In genomic region chr7:142428094-142428493, GRCh38 we compare ENCODE assay signal across 16 cellular contexts.
A peak's percentile ranks its signal among the peaks of the same experiment; 100 is the strongest.
DNase-seq lines count a peak whose midpoint lies in the region; ATAC-seq lines count a peak whose summit lies in the region.
"Had no signal": no experiment of that assay in that cellular context is flagged by ENCODE, and none has a peak within 500 bp of the region (broad histone marks: within the 10 kb centered on the region; RNA-seq: fewer than 3 reads in every experiment).

No MANE protein-coding gene starts in this region.

- H3K27me3 Mint-ChIP-seq in activated T-cell treated with anti-CD3 and anti-CD28 coated beads, Interleukin-2, amount 50 U/mL, for 24 hours = peaks cover 3% of the 10 kb centered on the region
- no peaks in the 10 kb centered on the region for H3K27me3 Mint-ChIP-seq in activated naive CD8-positive, alpha-beta T cell
- no peaks in the 10 kb centered on the region for H3K27me3 Mint-ChIP-seq in activated naive CD8-positive, alpha-beta T cell treated with anti-CD3 and anti-CD28 coated beads for 36 hours
- H3K27me3 Mint-ChIP-seq in activated naive CD8-positive, alpha-beta T cell treated with anti-CD3 and anti-CD28 coated beads, Interleukin-2, amount 50 U/mL, for 24 hours = no peaks in the 10 kb centered on the region
- H3K27me3 Mint-ChIP-seq: CD4-positive, alpha-beta T cell had no signal

- no peaks in the 10 kb centered on the region for H3K9me3 Mint-ChIP-seq in activated T-cell treated with anti-CD3 and anti-CD28 coated beads, Interleukin-2, amount 50 U/mL, for 24 hours
- H3K9me3 Mint-ChIP-seq in activated naive CD8-positive, alpha-beta T cell (ENCODE audit: low read depth) = no peaks in the 10 kb centered on the region
- H3K9me3 Mint-ChIP-seq in activated naive CD8-positive, alpha-beta T cell treated with anti-CD3 and anti-CD28 coated beads for 36 hours = no peaks in the 10 kb centered on the region
- no peaks in the 10 kb centered on the region for H3K9me3 Mint-ChIP-seq in activated naive CD8-positive, alpha-beta T cell treated with anti-CD3 and anti-CD28 coated beads, Interleukin-2, amount 50 U/mL, for 24 hours
- H3K9me3 Mint-ChIP-seq: CD4-positive, alpha-beta T cell; CD8-positive, alpha-beta T cell had no signal

- peak; percentile 42 to 63 for ATAC-seq in activated CD4-positive, CD25-positive, alpha-beta regulatory T cell treated with anti-CD3 and anti-CD28 coated beads, Interleukin-2, amount 50 U/mL, for 24 hours
- peak; percentile 47 for ATAC-seq in activated naive CD8-positive, alpha-beta T cell treated with anti-CD3 and anti-CD28 coated beads, Interleukin-2, amount 50 U/mL, for 24 hours
- ATAC-seq: A549; CD8-positive, alpha-beta T cell had no signal

- H3K27ac Mint-ChIP-seq in activated T-cell treated with anti-CD3 and anti-CD28 coated beads, Interleukin-2, amount 50 U/mL, for 24 hours = peak overlapping the region; percentile 55
- peak overlapping the region; percentile 73 for H3K27ac Mint-ChIP-seq in activated naive CD8-positive, alpha-beta T cell
- H3K27ac Mint-ChIP-seq in activated naive CD8-positive, alpha-beta T cell treated with anti-CD3 and anti-CD28 coated beads for 36 hours = no peak overlapping the region
- H3K27ac Mint-ChIP-seq in activated naive CD8-positive, alpha-beta T cell treated with anti-CD3 and anti-CD28 coated beads, Interleukin-2, amount 50 U/mL, for 24 hours = no peak overlapping the region
- H3K27ac Mint-ChIP-seq: B cell; CD4-positive, alpha-beta T cell; CD8-positive, alpha-beta T cell had no signal

- no peaks in the 10 kb centered on the region for H3K36me3 Mint-ChIP-seq in activated T-cell treated with anti-CD3 and anti-CD28 coated beads, Interleukin-2, amount 50 U/mL, for 24 hours (ENCODE audit: low read depth)
- no peaks in the 10 kb centered on the region for H3K36me3 Mint-ChIP-seq in activated naive CD8-positive, alpha-beta T cell
- H3K36me3 Mint-ChIP-seq in activated naive CD8-positive, alpha-beta T cell treated with anti-CD3 and anti-CD28 coated beads for 36 hours = no peaks in the 10 kb centered on the region
- no peaks in the 10 kb centered on the region for H3K36me3 Mint-ChIP-seq in activated naive CD8-positive, alpha-beta T cell treated with anti-CD3 and anti-CD28 coated beads, Interleukin-2, amount 50 U/mL, for 24 hours (ENCODE audit: low read depth)
- H3K36me3 Mint-ChIP-seq: CD8-positive, alpha-beta T cell had no signal

- H3K4me3 Mint-ChIP-seq in activated T-cell treated with anti-CD3 and anti-CD28 coated beads, Interleukin-2, amount 50 U/mL, for 24 hours = no peak overlapping the region
- no peak overlapping the region for H3K4me3 Mint-ChIP-seq in activated naive CD8-positive, alpha-beta T cell
- no peak overlapping the region for H3K4me3 Mint-ChIP-seq in activated naive CD8-positive, alpha-beta T cell treated with anti-CD3 and anti-CD28 coated beads for 36 hours
- H3K4me3 Mint-ChIP-seq in activated naive CD8-positive, alpha-beta T cell treated with anti-CD3 and anti-CD28 coated beads, Interleukin-2, amount 50 U/mL, for 24 hours = no peak overlapping the region
- H3K4me3 Mint-ChIP-seq: B cell; CD4-positive, alpha-beta T cell; CD8-positive, alpha-beta T cell had no signal

- DNase-seq in activated CD4-positive, CD25-positive, alpha-beta regulatory T cell treated with anti-CD3 and anti-CD28 coated beads, Interleukin-2, amount 50 U/mL, for 72 hours = no peak
- DNase-seq in activated T-cell treated with anti-CD3 and anti-CD28 coated beads, Interleukin-2, amount 50 U/mL, for 24 hours = no peak
- no peak for DNase-seq in activated T-cell treated with anti-CD3 and anti-CD28 coated beads for 4 hours
- no peak for DNase-seq in activated naive CD8-positive, alpha-beta T cell treated with anti-CD3 and anti-CD28 coated beads for 36 hours
- no peak for DNase-seq in activated naive CD8-positive, alpha-beta T cell treated with anti-CD3 and anti-CD28 coated beads, Interleukin-2, amount 50 U/mL, for 24 hours
- DNase-seq: AML-193; Caco-2; Calu3; CD4-positive, alpha-beta T cell; CD8-positive, alpha-beta T cell; DMS79 treated with DMSO at 0.1 percent for 48 hours; GF-D8 had no signal

- H3K4me1 Mint-ChIP-seq in activated T-cell treated with anti-CD3 and anti-CD28 coated beads, Interleukin-2, amount 50 U/mL, for 24 hours (ENCODE audit: low read depth) = peaks cover 35% of the 10 kb centered on the region
- H3K4me1 Mint-ChIP-seq in activated naive CD8-positive, alpha-beta T cell (ENCODE audit: low read depth) = peaks cover 22% of the 10 kb centered on the region
- H3K4me1 Mint-ChIP-seq in activated naive CD8-positive, alpha-beta T cell treated with anti-CD3 and anti-CD28 coated beads for 36 hours = peaks cover 17% of the 10 kb centered on the region
- peaks cover 37% of the 10 kb centered on the region for H3K4me1 Mint-ChIP-seq in activated naive CD8-positive, alpha-beta T cell treated with anti-CD3 and anti-CD28 coated beads, Interleukin-2, amount 50 U/mL, for 24 hours
- H3K4me1 Mint-ChIP-seq: B cell had no signal

Comparison
In these comparisons a context has a peak if more than half of its experiments do, and no peak if none do; other contexts are left out.
1. H3K27ac Mint-ChIP-seq: peak in activated T-cell treated with anti-CD3 and anti-CD28 coated beads, Interleukin-2, amount 50 U/mL, for 24 hours (single experiment) and activated naive CD8-positive, alpha-beta T cell (single experiment); none in activated naive CD8-positive, alpha-beta T cell treated with anti-CD3 and anti-CD28 coated beads for 36 hours (single experiment) and activated naive CD8-positive, alpha-beta T cell treated with anti-CD3 and anti-CD28 coated beads, Interleukin-2, amount 50 U/mL, for 24 hours (single experiment).